In genomic region chr14:54650331-54651017, GRCh38 we compare ENCODE assay signal across 9 cellular contexts.
A peak's percentile ranks its signal among the peaks of the same experiment; 100 is the strongest.
DNase-seq lines count a peak whose midpoint lies in the region; ATAC-seq and TF ChIP-seq lines count a peak whose summit lies in the region.
"Had no signal": no experiment of that assay in that cellular context is flagged by ENCODE, and none has a peak within 500 bp of the region (broad histone marks: within the 10 kb centered on the region; RNA-seq: fewer than 3 reads in every experiment).

No MANE protein-coding gene starts in this region.

- TF ChIP-seq CTCF in epithelial cell of proximal tubule (conservative IDR thresholded peaks at IDR 0.05; ENCODE audit: low read depth, low read length) (no peak), mucosa of descending colon (IDR thresholded peaks at IDR 0.05) (no peak), GM10266 (IDR thresholded peaks at IDR 0.05; ENCODE audit: control insufficient read depth, insufficient read depth, low read depth, missing control alignments) (no peak)

- H3K4me1 Mint-ChIP-seq in stimulated activated naive CD8-positive, alpha-beta T cell treated with anti-CD3 and anti-CD28 coated beads, Interleukin-15, amount 100 ng/mL, for 72 hours: peaks cover 19% of the 10 kb centered on the region

- no peak overlapping the region for H3K27ac Mint-ChIP-seq in stimulated activated naive CD8-positive, alpha-beta T cell treated with anti-CD3 and anti-CD28 coated beads, Interleukin-15, amount 100 ng/mL, for 72 hours

- H3K9me3 ChIP-seq in mucosa of descending colon: no peaks in the 10 kb centered on the region

- DNase-seq in stimulated activated naive CD8-positive, alpha-beta T cell treated with anti-CD3 and anti-CD28 coated beads, Interleukin-15, Interleukin-2, amounts not matched to agents 100 U/mL and 50 U/mL, for 24 hours: no peak
- DNase-seq in stimulated activated naive CD8-positive, alpha-beta T cell treated with anti-CD3 and anti-CD28 coated beads, Interleukin-15, amount 100 ng/mL, for 72 hours: no peak
- peak; percentile 96 for DNase-seq in epithelial cell of proximal tubule (ENCODE audit: low read depth)
- peak in 1 of 3 donors; percentile 45 for DNase-seq in mucosa of descending colon
- no peak for DNase-seq in GM10266 (ENCODE audit: extremely low spot score)
- no peak for DNase-seq in activated CD4-positive, alpha-beta T cell treated with anti-CD3 and anti-CD28 coated beads for 48 hours
- DNase-seq in DMS 273 (lab: John Stamatoyannopoulos, UW; ENCODE audit: unreplicated experiment): no peak
- DNase-seq: T-helper 1 cell had no signal

- H3K27me3 Mint-ChIP-seq in stimulated activated naive CD8-positive, alpha-beta T cell treated with anti-CD3 and anti-CD28 coated beads, Interleukin-15, amount 100 ng/mL, for 72 hours: peaks cover 47% of the 10 kb centered on the region

- H3K36me3 ChIP-seq in mucosa of descending colon (ENCODE audit: low read depth): no peaks in the 10 kb centered on the region

- H3K4me1 ChIP-seq in mucosa of descending colon (ENCODE audit: low read depth): peaks cover 4% of the 10 kb centered on the region

- ATAC-seq in stimulated activated naive CD8-positive, alpha-beta T cell treated with anti-CD3 and anti-CD28 coated beads, Interleukin-15, Interleukin-2, amounts not matched to agents 100 U/mL and 50 U/mL, for 24 hours: peak; percentile 61
- no peak for ATAC-seq in stimulated activated naive CD8-positive, alpha-beta T cell treated with anti-CD3 and anti-CD28 coated beads, Interleukin-15, amount 100 ng/mL, for 72 hours
- ATAC-seq in mucosa of descending colon (peak; percentile 53), HG02763 (IDR thresholded peaks at IDR 0.05; ENCODE audit: unreplicated experiment) (no peak)

- no peaks in the 10 kb centered on the region for H3K9me3 Mint-ChIP-seq in stimulated activated naive CD8-positive, alpha-beta T cell treated with anti-CD3 and anti-CD28 coated beads, Interleukin-15, amount 100 ng/mL, for 72 hours

- H3K4me3 Mint-ChIP-seq in stimulated activated naive CD8-positive, alpha-beta T cell treated with anti-CD3 and anti-CD28 coated beads, Interleukin-15, amount 100 ng/mL, for 72 hours: no peak overlapping the region

- peak overlapping the region; percentile 26 for H3K4me3 ChIP-seq in epithelial cell of proximal tubule (ENCODE audit: low read depth, low read length)
- no peak overlapping the region for H3K4me3 ChIP-seq in mucosa of descending colon

- intact Hi-C loops in mucosa of descending colon (cut with DNase I, micrococcal nuclease): no loop called here

Comparison
In these comparisons a context has a peak if more than half of its experiments do, and no peak if none do; other contexts are left out.
1. ATAC-seq: peak in stimulated activated naive CD8-positive, alpha-beta T cell treated with anti-CD3 and anti-CD28 coated beads, Interleukin-15, Interleukin-2, amounts not matched to agents 100 U/mL and 50 U/mL, for 24 hours (single experiment) and mucosa of descending colon (single experiment); none in stimulated activated naive CD8-positive, alpha-beta T cell treated with anti-CD3 and anti-CD28 coated beads, Interleukin-15, amount 100 ng/mL, for 72 hours (single experiment) and HG02763 (single experiment).